13 cellular contexts compared by ENCODE assay signal in the genomic region with DNA sequence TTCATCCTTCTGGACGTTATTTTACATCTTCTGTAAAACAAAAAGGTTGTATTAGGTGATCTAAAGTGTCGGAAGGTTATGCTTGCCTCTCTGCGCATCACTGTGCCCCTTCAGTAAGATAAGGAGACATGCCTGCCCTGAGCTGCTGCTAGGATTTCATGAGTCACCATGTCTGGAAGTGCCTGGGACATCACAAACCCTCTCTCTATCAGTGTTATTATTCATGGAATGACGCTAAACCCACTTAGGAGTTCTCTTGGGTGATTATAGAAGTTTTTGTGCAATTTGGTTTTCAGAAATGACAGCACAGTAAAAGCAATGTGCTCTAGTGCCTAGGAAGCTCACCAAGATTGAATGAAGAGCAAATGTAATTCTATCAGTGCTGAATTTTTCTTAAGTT.
DNase-seq lines count a peak whose midpoint lies in the region; ATAC-seq and TF ChIP-seq lines count a peak whose summit lies in the region.
"Had no signal": no experiment of that assay in that cellular context is flagged by ENCODE, and none has a peak within 500 bp of the region (broad histone marks: within the 10 kb centered on the region; RNA-seq: fewer than 3 reads in every experiment).

No MANE protein-coding gene starts in this region.

- CTCF ChIA-PET in MCF 10A (lab: Yijun Ruan, JAX) = interaction anchor here (0.7 kb wide), 1 partner anchor 19 kb away, joined by 4 read pairs; no protein-coding TSS in a partner anchor

- H3K36me3 ChIP-seq in breast epithelium (no peaks in the 10 kb centered on the region), hepatocyte (replicated peaks; ENCODE audit: insufficient read depth, low read depth) (no peaks in the 10 kb centered on the region), aorta (ENCODE audit: control insufficient read depth in 1 of 2, insufficient read depth in 2 of 2, low read length in 1 of 2) (no peaks in the 10 kb centered on the region)
- H3K36me3 ChIP-seq: colonic mucosa had no signal

- POLR2A ChIA-PET in MCF 10A (lab: Yijun Ruan, JAX) = interaction anchor here (1.2 kb wide), 1 partner anchor 14 kb away, joined by 4 read pairs; no protein-coding TSS in a partner anchor

- H2AFZ ChIP-seq in hepatocyte = no peak overlapping the region

- H3K36me3 Mint-ChIP-seq in MCF 10A (ENCODE audit: insufficient read depth, unreplicated experiment) = no peaks in the 10 kb centered on the region
- H3K36me3 Mint-ChIP-seq: IgD-negative memory B cell had no signal

- H3K79me2 ChIP-seq in hepatocyte = no peaks in the 10 kb centered on the region

- intact Hi-C loops in MCF 10A (cut with micrococcal nuclease) = no loop called here
- intact Hi-C loops in breast epithelium (cut with DNase I; ENCODE audit: low total_unique reads) = no loop called here
- intact Hi-C loops in aorta (cut with DNase I) = no loop called here

- no peaks in the 10 kb centered on the region for H3K27me3 ChIP-seq in breast epithelium
- no peaks in the 10 kb centered on the region for H3K27me3 ChIP-seq in hepatocyte
- H3K27me3 ChIP-seq in aorta (ENCODE audit: control insufficient read depth in 1 of 2, insufficient read depth in 2 of 2, low read length in 1 of 2) = no peaks in the 10 kb centered on the region
- H3K27me3 ChIP-seq: colonic mucosa had no signal

- no peaks in the 10 kb centered on the region for H3K9me3 Mint-ChIP-seq in MCF 10A (ENCODE audit: unreplicated experiment)

- no TSS peak for BruUV-seq in MCF 10A (replicated peaks; lab: Mats Ljungman, UMichigan)

- TF ChIP-seq CTCF in MCF 10A (IDR thresholded peaks at IDR 0.05; ENCODE audit: unreplicated experiment) (no peak), breast epithelium (IDR thresholded peaks at IDR 0.05) (no peak), astrocyte of the spinal cord (IDR thresholded peaks at IDR 0.05; ENCODE audit: low read depth, low read length) (no peak), hepatocyte (IDR thresholded peaks at IDR 0.05; ENCODE audit: poor library complexity) (no peak)

- ATAC-seq in aorta (ENCODE audit: low FRiP score) (peak; percentile 73), GM21529 (IDR thresholded peaks at IDR 0.05; ENCODE audit: unreplicated experiment) (no peak)
- ATAC-seq: Panc1 had no signal

- H3K4me2 ChIP-seq in hepatocyte = no peak overlapping the region

- H3K4me1 Mint-ChIP-seq in MCF 10A (ENCODE audit: insufficient read depth, unreplicated experiment) = peaks cover 21% of the 10 kb centered on the region
- H3K4me1 Mint-ChIP-seq: IgD-negative memory B cell had no signal

- H4K20me1 ChIP-seq in hepatocyte (ENCODE audit: insufficient read depth, poor library complexity, severe bottlenecking) = no peaks in the 10 kb centered on the region

- no peak overlapping the region for H3K4me3 Mint-ChIP-seq in MCF 10A (ENCODE audit: unreplicated experiment)
- H3K4me3 Mint-ChIP-seq: IgD-negative memory B cell had no signal

- no peak for TF ChIP-seq POLR2A in breast epithelium (IDR thresholded peaks at IDR 0.05)

- in situ Hi-C loops in astrocyte of the spinal cord (cut with HindIII; ENCODE audit: low sequenced_read_pairs) = no loop called here

- no peaks in the 10 kb centered on the region for H3K9me3 ChIP-seq in breast epithelium
- H3K9me3 ChIP-seq in hepatocyte (ENCODE audit: low read depth) = no peaks in the 10 kb centered on the region
- no peaks in the 10 kb centered on the region for H3K9me3 ChIP-seq in aorta (ENCODE audit: control insufficient read depth, low read length)
- H3K9me3 ChIP-seq: colonic mucosa had no signal

- H3K27ac ChIP-seq in breast epithelium (no peak overlapping the region), hepatocyte (peak overlapping the region; percentile 66), aorta (ENCODE audit: low read depth in 1 of 2, low read length in 2 of 2) (no peak overlapping the region)
- H3K27ac ChIP-seq: colonic mucosa, VCaP had no signal

- no peaks in the 10 kb centered on the region for H3K4me1 ChIP-seq in breast epithelium
- peaks cover 9% of the 10 kb centered on the region for H3K4me1 ChIP-seq in hepatocyte (ENCODE audit: insufficient read depth)
- no peaks in the 10 kb centered on the region for H3K4me1 ChIP-seq in aorta (ENCODE audit: control insufficient read depth in 1 of 2, insufficient read depth in 2 of 2, low read length in 2 of 2)
- H3K4me1 ChIP-seq: colonic mucosa had no signal

- H3K27me3 Mint-ChIP-seq in MCF 10A (ENCODE audit: insufficient read depth, unreplicated experiment) = no peaks in the 10 kb centered on the region
- H3K27me3 Mint-ChIP-seq: IgD-negative memory B cell had no signal

- H3K9me2 ChIP-seq in hepatocyte (replicated peaks; ENCODE audit: insufficient read depth) = no peaks in the 10 kb centered on the region

- H3K4me3 ChIP-seq in breast epithelium (no peak overlapping the region), astrocyte of the spinal cord (ENCODE audit: low read depth, low read length) (no peak overlapping the region), hepatocyte (no peak overlapping the region), aorta (ENCODE audit: low read length in 2 of 2) (no peak overlapping the region)
- H3K4me3 ChIP-seq: colonic mucosa had no signal

- no peak overlapping the region for H3K27ac Mint-ChIP-seq in MCF 10A (ENCODE audit: low read depth, unreplicated experiment)
- H3K27ac Mint-ChIP-seq: IgD-negative memory B cell had no signal

- 45% methylated on average over 4 of the region's 4 CpGs for WGBS in hepatocyte (ENCODE audit: low lambda C conversion rate, missing lambda C conversion rate)
- 57 to 69% methylated on average over 4 of the region's 4 CpGs for WGBS in aorta, 2 donors

- DNase-seq in MCF 10A (ENCODE audit: unreplicated experiment) (peak; percentile 40), breast epithelium (ENCODE audit: low spot score in 2 of 2) (no peak), astrocyte of the spinal cord (ENCODE audit: low read depth, low spot score) (peak; percentile 59), hepatocyte (ENCODE audit: low spot score) (peak; percentile 48), aorta (peak in 1 of 2 donors; percentile 36), C1 segment of cervical spinal cord (lab: John Stamatoyannopoulos, UW) (no peak), NCI-H510A (lab: John Stamatoyannopoulos, UW) (no peak)
- DNase-seq: colonic mucosa, hippocampal formation had no signal

Comparison
In these comparisons a context has a peak if more than half of its experiments do, and no peak if none do; other contexts are left out.
1. DNase-seq: peak in MCF 10A (single experiment), astrocyte of the spinal cord (single experiment) and hepatocyte (single experiment); none in breast epithelium (0 of 2), C1 segment of cervical spinal cord (0 of 14) and NCI-H510A (single experiment).